In genomic region chr5:168353216-168353957, GRCh38 we compare ENCODE assay signal across 21 cellular contexts.
DNase-seq lines count a peak whose midpoint lies in the region; ATAC-seq and TF ChIP-seq lines count a peak whose summit lies in the region.
"Had no signal": no experiment of that assay in that cellular context is flagged by ENCODE, and none has a peak within 500 bp of the region (broad histone marks: within the 10 kb centered on the region; RNA-seq: fewer than 3 reads in every experiment).

No MANE protein-coding gene starts in this region.

- no peaks in the 10 kb centered on the region; the same call in 2 of the 3 replicates for H3K9me3 Mint-ChIP-seq in GM23338
- H3K9me3 Mint-ChIP-seq in mesothelial cell of epicardium: no peaks in the 10 kb centered on the region
- H3K9me3 Mint-ChIP-seq: HFFc6 had no signal

- peaks cover 49% of the 10 kb centered on the region for H3K79me2 ChIP-seq in GM23338 (replicated peaks; ENCODE audit: insufficient read depth)

- H3K4me1 ChIP-seq in GM23338 (ENCODE audit: insufficient read depth) (peaks cover 11% of the 10 kb centered on the region), adipocyte (ENCODE audit: control insufficient read depth, insufficient read depth, low read length) (peaks cover 21% of the 10 kb centered on the region)
- H3K4me1 ChIP-seq: ascending aorta, heart right ventricle had no signal

- ATAC-seq in GM23338 (no peak), omental fat pad (ENCODE audit: low FRiP score) (peak; percentile 21), GM19035 (IDR thresholded peaks at IDR 0.05; ENCODE audit: unreplicated experiment) (no peak)
- ATAC-seq: heart right ventricle had no signal

- peaks cover 6% of the 10 kb centered on the region for H3K27me3 Mint-ChIP-seq in GM23338 (ENCODE audit: insufficient read depth, low read depth, poor library complexity)
- H3K27me3 Mint-ChIP-seq in mesothelial cell of epicardium (ENCODE audit: low read depth): no peaks in the 10 kb centered on the region

- CTCF ChIA-PET in RWPE1 (lab: Yijun Ruan, JAX): interaction anchor here (0.6 kb wide), 1 partner anchor 85 kb away, joined by 6 read pairs; no protein-coding TSS in a partner anchor

- DNase-seq in GM23338 (ENCODE audit: low spot score) (no peak), adipocyte (ENCODE audit: low read depth) (no peak), fibroblast of the aortic adventitia (ENCODE audit: low read depth) (peak; percentile 7), omental fat pad (ENCODE audit: low spot score) (no peak), DMS79 (lab: John Stamatoyannopoulos, UW) (no peak), RWPE1 (ENCODE audit: low spot score) (no peak), mesothelial cell of epicardium (ENCODE audit: low spot score in 2 of 2, unreplicated experiment in 2 of 2) (no peak)
- DNase-seq: activated CD4-positive, alpha-beta T cell treated with anti-CD3 and anti-CD28 coated beads for 1 hour; activated effector memory CD4-positive, alpha-beta T cell treated with Interleukin-2 at 50 U/mL for 16 hours; erythroblast; heart right ventricle; HFFc6; NCI-H1930; NCI-H510A treated with DMSO at 0.1 percent for 48 hours; nucleus accumbens; stimulated activated CD4-positive, alpha-beta T cell treated with anti-CD3 and anti-CD28 coated beads, Interleukin-4, amount 100 ng/mL, for 24 hours; T1000 had no signal

- H3K9me3 ChIP-seq in adipocyte (ENCODE audit: control insufficient read depth, low read length): no peaks in the 10 kb centered on the region
- H3K9me3 ChIP-seq: ascending aorta, heart right ventricle had no signal

- H3K4me3 Mint-ChIP-seq in GM23338 (no peak overlapping the region), mesothelial cell of epicardium (no peak overlapping the region)
- H3K4me3 Mint-ChIP-seq: HFFc6 had no signal

- H4K20me1 ChIP-seq in GM23338 (replicated peaks; ENCODE audit: insufficient read depth): peaks cover 23% of the 10 kb centered on the region

- H3K27me3 ChIP-seq in GM23338 (ENCODE audit: insufficient read depth) (no peaks in the 10 kb centered on the region), adipocyte (replicated peaks; ENCODE audit: control insufficient read depth, insufficient read depth, low read length) (no peaks in the 10 kb centered on the region)
- H3K27me3 ChIP-seq: ascending aorta had no signal

- H3K36me3 ChIP-seq in GM23338 (ENCODE audit: insufficient read depth) (no peaks in the 10 kb centered on the region), adipocyte (ENCODE audit: control insufficient read depth, insufficient read depth, low read length, severe bottlenecking) (no peaks in the 10 kb centered on the region)
- H3K36me3 ChIP-seq: ascending aorta, heart right ventricle had no signal

- peaks cover 45% of the 10 kb centered on the region for H3K4me1 Mint-ChIP-seq in GM23338
- peaks cover 12% of the 10 kb centered on the region for H3K4me1 Mint-ChIP-seq in mesothelial cell of epicardium

- H2AFZ ChIP-seq in GM23338: no peak overlapping the region

- no peak overlapping the region for H3K4me3 ChIP-seq in GM23338
- no peak overlapping the region for H3K4me3 ChIP-seq in adipocyte (ENCODE audit: low read length)
- H3K4me3 ChIP-seq in fibroblast of the aortic adventitia (ENCODE audit: low read depth, low read length): no peak overlapping the region
- H3K4me3 ChIP-seq: ascending aorta, heart right ventricle, SK-N-MC, skin epidermis had no signal

- H3F3A ChIP-seq in GM23338 (replicated peaks; ENCODE audit: low read depth): no peaks in the 10 kb centered on the region

- H3K9ac ChIP-seq in adipocyte (ENCODE audit: low read length): peak overlapping the region; percentile 30

- no peak overlapping the region for H3K4me2 ChIP-seq in GM23338

- no peaks in the 10 kb centered on the region for H3K36me3 Mint-ChIP-seq in GM23338 (ENCODE audit: low read depth)
- no peaks in the 10 kb centered on the region for H3K36me3 Mint-ChIP-seq in mesothelial cell of epicardium

- H3K27ac ChIP-seq in GM23338 (ENCODE audit: low read depth) (no peak overlapping the region), RWPE1 (no peak overlapping the region)
- H3K27ac ChIP-seq: ascending aorta, heart right ventricle, SK-N-MC had no signal

- no peak for TF ChIP-seq CTCF in GM23338 (conservative IDR thresholded peaks at IDR 0.05; ENCODE audit: low read depth in 2 of 2)
- TF ChIP-seq CTCF in fibroblast of the aortic adventitia (IDR thresholded peaks at IDR 0.05; ENCODE audit: insufficient read depth, low read length): no peak
- no peak for TF ChIP-seq CTCF in omental fat pad (IDR thresholded peaks at IDR 0.05)
- TF ChIP-seq CTCF in RWPE1 (conservative IDR thresholded peaks at IDR 0.05; ENCODE audit: low read depth): no peak
- TF ChIP-seq CTCF in mesothelial cell of epicardium (IDR thresholded peaks at IDR 0.05; ENCODE audit: unreplicated experiment): no peak

- POLR2A ChIA-PET in RWPE1 (lab: Yijun Ruan, JAX; ENCODE audit: low non-redundant PET): interaction anchor here (0.6 kb wide), 1 partner anchor 22 kb away, joined by 7 read pairs; no protein-coding TSS in a partner anchor

- peak overlapping the region; percentile 61; the same call in 1 of the 2 replicates for H3K27ac Mint-ChIP-seq in GM23338
- no peak overlapping the region for H3K27ac Mint-ChIP-seq in mesothelial cell of epicardium
- H3K27ac Mint-ChIP-seq: HFFc6 had no signal

- no peaks in the 10 kb centered on the region for H3K9me2 ChIP-seq in GM23338 (ENCODE audit: insufficient read depth)

TF ChIP-seq in GM23338, 12 proteins besides CTCF, POLR2A, EP300 and RAD21 (continues in another document):
- TF ChIP-seq CREB1 (CRISPR knock-in tag; IDR thresholded peaks at IDR 0.05; ENCODE audit: low read depth) (no peak), JUNB (IDR thresholded peaks at IDR 0.05; ENCODE audit: unreplicated experiment) (no peak), STAT1 (IDR thresholded peaks at IDR 0.05; ENCODE audit: unreplicated experiment) (no peak), NANOG (IDR thresholded peaks at IDR 0.05; ENCODE audit: borderline replicate concordance) (no peak), POLR2AphosphoS5 (IDR thresholded peaks at IDR 0.05; ENCODE audit: low read depth) (no peak), ZNF331 (CRISPR knock-in tag; IDR thresholded peaks at IDR 0.05; ENCODE audit: low read depth) (no peak), EZH2 (IDR thresholded peaks at IDR 0.05; ENCODE audit: low read depth, unreplicated experiment) (no peak), EZH2phosphoT487 (IDR thresholded peaks at IDR 0.05; ENCODE audit: unreplicated experiment) (no peak), ZNF114 (CRISPR knock-in tag; IDR thresholded peaks at IDR 0.05) (no peak), ZNF462 (CRISPR knock-in tag; IDR thresholded peaks at IDR 0.05) (no peak)
